1 cellular context compared by ENCODE assay signal in the genomic region with DNA sequence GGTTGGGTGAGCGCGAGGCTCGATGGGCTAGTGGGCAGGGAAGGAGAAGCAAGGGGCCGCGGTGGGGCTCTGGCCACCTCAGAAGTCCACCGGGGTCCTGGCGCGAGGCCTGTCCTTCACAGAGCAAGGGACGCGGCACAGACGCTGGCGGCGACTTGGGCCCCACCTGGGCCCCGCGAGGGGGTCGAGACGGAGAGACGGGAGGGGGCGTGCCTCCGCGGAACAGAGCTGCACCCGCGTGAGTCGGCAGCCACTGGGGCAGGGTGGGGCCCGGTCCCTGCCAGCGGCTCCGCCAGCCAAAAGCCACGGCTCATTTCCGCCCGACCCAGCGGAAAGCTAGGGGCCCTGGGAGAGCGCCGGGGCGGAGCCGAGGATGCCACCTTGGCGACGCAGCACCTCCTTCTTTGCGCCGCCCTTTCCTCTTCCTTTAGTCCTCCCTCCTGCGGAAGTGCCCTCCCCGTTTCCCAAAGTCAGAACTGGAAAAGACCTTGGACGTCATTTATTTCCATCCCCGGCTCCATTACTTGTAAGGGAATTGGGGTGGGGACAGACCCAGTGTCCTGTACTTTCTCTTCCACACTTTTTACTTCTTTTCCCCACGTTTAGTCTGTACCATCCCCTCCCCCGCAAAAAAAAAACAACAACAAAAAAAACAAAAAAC.
TF ChIP-seq lines count a peak whose summit lies in the region.

A gene (minus strand): TSS at position 307 of the 661 bp plus-strand sequence. CDS start 1,063 bp downstream, outside the sequence.

TF ChIP-seq in GM23338, 12 proteins besides CTCF, POLR2A, EP300 and RAD21 (continued from another document):
- TF ChIP-seq, protein P1, sequence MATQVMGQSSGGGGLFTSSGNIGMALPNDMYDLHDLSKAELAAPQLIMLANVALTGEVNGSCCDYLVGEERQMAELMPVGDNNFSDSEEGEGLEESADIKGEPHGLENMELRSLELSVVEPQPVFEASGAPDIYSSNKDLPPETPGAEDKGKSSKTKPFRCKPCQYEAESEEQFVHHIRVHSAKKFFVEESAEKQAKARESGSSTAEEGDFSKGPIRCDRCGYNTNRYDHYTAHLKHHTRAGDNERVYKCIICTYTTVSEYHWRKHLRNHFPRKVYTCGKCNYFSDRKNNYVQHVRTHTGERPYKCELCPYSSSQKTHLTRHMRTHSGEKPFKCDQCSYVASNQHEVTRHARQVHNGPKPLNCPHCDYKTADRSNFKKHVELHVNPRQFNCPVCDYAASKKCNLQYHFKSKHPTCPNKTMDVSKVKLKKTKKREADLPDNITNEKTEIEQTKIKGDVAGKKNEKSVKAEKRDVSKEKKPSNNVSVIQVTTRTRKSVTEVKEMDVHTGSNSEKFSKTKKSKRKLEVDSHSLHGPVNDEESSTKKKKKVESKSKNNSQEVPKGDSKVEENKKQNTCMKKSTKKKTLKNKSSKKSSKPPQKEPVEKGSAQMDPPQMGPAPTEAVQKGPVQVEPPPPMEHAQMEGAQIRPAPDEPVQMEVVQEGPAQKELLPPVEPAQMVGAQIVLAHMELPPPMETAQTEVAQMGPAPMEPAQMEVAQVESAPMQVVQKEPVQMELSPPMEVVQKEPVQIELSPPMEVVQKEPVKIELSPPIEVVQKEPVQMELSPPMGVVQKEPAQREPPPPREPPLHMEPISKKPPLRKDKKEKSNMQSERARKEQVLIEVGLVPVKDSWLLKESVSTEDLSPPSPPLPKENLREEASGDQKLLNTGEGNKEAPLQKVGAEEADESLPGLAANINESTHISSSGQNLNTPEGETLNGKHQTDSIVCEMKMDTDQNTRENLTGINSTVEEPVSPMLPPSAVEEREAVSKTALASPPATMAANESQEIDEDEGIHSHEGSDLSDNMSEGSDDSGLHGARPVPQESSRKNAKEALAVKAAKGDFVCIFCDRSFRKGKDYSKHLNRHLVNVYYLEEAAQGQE (IDR thresholded peaks at IDR 0.05; ENCODE audit: unreplicated experiment), result peak; percentile 11
- TF ChIP-seq, protein P2, sequence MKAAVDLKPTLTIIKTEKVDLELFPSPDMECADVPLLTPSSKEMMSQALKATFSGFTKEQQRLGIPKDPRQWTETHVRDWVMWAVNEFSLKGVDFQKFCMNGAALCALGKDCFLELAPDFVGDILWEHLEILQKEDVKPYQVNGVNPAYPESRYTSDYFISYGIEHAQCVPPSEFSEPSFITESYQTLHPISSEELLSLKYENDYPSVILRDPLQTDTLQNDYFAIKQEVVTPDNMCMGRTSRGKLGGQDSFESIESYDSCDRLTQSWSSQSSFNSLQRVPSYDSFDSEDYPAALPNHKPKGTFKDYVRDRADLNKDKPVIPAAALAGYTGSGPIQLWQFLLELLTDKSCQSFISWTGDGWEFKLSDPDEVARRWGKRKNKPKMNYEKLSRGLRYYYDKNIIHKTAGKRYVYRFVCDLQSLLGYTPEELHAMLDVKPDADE (IDR thresholded peaks at IDR 0.05), result peak; percentile 58
- TF ChIP-seq CREB1 (CRISPR knock-in tag; IDR thresholded peaks at IDR 0.05; ENCODE audit: low read depth), result peak; percentile 49
